Comparison of ENCODE assay signal across 9 cellular contexts in genomic region chr1:65149391-65149729, GRCh38. TPM values are rescaled to one million over a fixed set of nuclear protein-coding genes. Genes with fewer than 3 reads are reported as not detected.
A peak's percentile ranks its signal among the peaks of the same experiment; 100 is the strongest.
DNase-seq lines count a peak whose midpoint lies in the region; ATAC-seq, FAIRE-seq and TF ChIP-seq lines count a peak whose summit lies in the region.
"Had no signal": no experiment of that assay in that cellular context is flagged by ENCODE, and none has a peak within 500 bp of the region (broad histone marks: within the 10 kb centered on the region; RNA-seq: fewer than 3 reads in every experiment).

No MANE protein-coding gene starts in this region.

- peak overlapping the region; percentile 78 for H3K9ac ChIP-seq in keratinocyte (ENCODE audit: control insufficient read depth, extremely low read depth, insufficient read depth, low read length)

- intact Hi-C loops in activated CD8-positive, alpha-beta T cell treated with anti-CD3 and anti-CD28 coated beads for 36 hours (cut with micrococcal nuclease) = loop anchor here (5.0 kb wide), 2 partner anchors 63 to 72 kb away; no protein-coding TSS in a partner anchor

- H2AFZ ChIP-seq in keratinocyte (ENCODE audit: control insufficient read depth, low read length) = peak overlapping the region; percentile 80

- dilution Hi-C loops in keratinocyte (cut with MboI; ENCODE audit: extremely low pct_ligation_motif_present, low sequenced_read_pairs) = no loop called here

- peaks cover under 1% of the 10 kb centered on the region for H4K20me1 ChIP-seq in keratinocyte (ENCODE audit: control insufficient read depth, extremely low read depth, insufficient read depth, low read length)

- 9% methylated on average over 9 of the region's 9 CpGs for WGBS in thymus

- peaks cover 2 to 3% of the 10 kb centered on the region in 2 experiments for H3K36me3 ChIP-seq in keratinocyte (ENCODE audit: control insufficient read depth in 2 of 2, extremely low read depth in 1 of 2, insufficient read depth in 2 of 2, low read length in 2 of 2)
- no peaks in the 10 kb centered on the region for H3K36me3 ChIP-seq in thymus (ENCODE audit: control insufficient read depth, insufficient read depth)

- peaks cover 10% of the 10 kb centered on the region for H3K36me3 Mint-ChIP-seq in activated CD4-positive, alpha-beta T cell treated with anti-CD3 and anti-CD28 coated beads, Interleukin-2, amount 10 ng/mL, durations not matched to agents 7 days and 5 days (ENCODE audit: low read depth)
- peaks cover 35% of the 10 kb centered on the region for H3K36me3 Mint-ChIP-seq in activated CD8-positive, alpha-beta T cell treated with anti-CD3 and anti-CD28 coated beads for 36 hours (ENCODE audit: low read depth)

- H3K4me1 ChIP-seq in keratinocyte (ENCODE audit: control insufficient read depth, extremely low read depth, insufficient read depth, low read length) = peaks cover 20% of the 10 kb centered on the region
- H3K4me1 ChIP-seq in thymus (ENCODE audit: control insufficient read depth, insufficient read depth, low read length) = peaks cover 7% of the 10 kb centered on the region

- H3K27ac Mint-ChIP-seq in activated CD4-positive, alpha-beta T cell treated with anti-CD3 and anti-CD28 coated beads, Interleukin-2, amount 10 ng/mL, durations not matched to agents 7 days and 5 days = peak overlapping the region; percentile 81
- peak overlapping the region; percentile 76 for H3K27ac Mint-ChIP-seq in activated CD8-positive, alpha-beta T cell treated with anti-CD3 and anti-CD28 coated beads for 36 hours

- no peak for FAIRE-seq in keratinocyte (lab: Jason Lieb, UNC)
- no peak for FAIRE-seq in urothelium cell line (lab: Jason Lieb, UNC)
- FAIRE-seq: TTC549 had no signal

- H3K9me3 Mint-ChIP-seq in activated CD4-positive, alpha-beta T cell treated with anti-CD3 and anti-CD28 coated beads, Interleukin-2, amount 10 ng/mL, durations not matched to agents 7 days and 5 days = no peaks in the 10 kb centered on the region
- no peaks in the 10 kb centered on the region for H3K9me3 Mint-ChIP-seq in activated CD8-positive, alpha-beta T cell treated with anti-CD3 and anti-CD28 coated beads for 36 hours

- H3K9me3 ChIP-seq in keratinocyte (ENCODE audit: control insufficient read depth, low read depth, low read length) (no peaks in the 10 kb centered on the region), thymus (ENCODE audit: control insufficient read depth) (no peaks in the 10 kb centered on the region)

- POLR2A ChIA-PET in activated CD4-positive, alpha-beta T cell treated with anti-CD3 and anti-CD28 coated beads, Interleukin-2, amount 10 ng/mL, durations not matched to agents 7 days and 5 days (lab: Charles Lee) = no interaction called here
- POLR2A ChIA-PET in activated CD8-positive, alpha-beta T cell treated with anti-CD3 and anti-CD28 coated beads for 36 hours (lab: Charles Lee) = interaction anchor here (1.1 to 2.0 kb wide), 2 partner anchors 10 to 18 kb away, joined by 3 to 7 read pairs; no protein-coding TSS in a partner anchor

- TF ChIP-seq CTCF in activated CD8-positive, alpha-beta T cell treated with anti-CD3 and anti-CD28 coated beads for 36 hours (IDR thresholded peaks at IDR 0.05) = no peak
- TF ChIP-seq CTCF in keratinocyte (optimal IDR thresholded peaks at IDR 0.05 in 1 of 3, IDR thresholded peaks at IDR 0.05 in 1 of 3, conservative IDR thresholded peaks at IDR 0.05 in 1 of 3; ENCODE audit: extremely low read depth in 1 of 3, insufficient read depth in 2 of 3, low read length in 3 of 3) = no peak

- ATAC-seq in activated CD8-positive, alpha-beta T cell treated with anti-CD3 and anti-CD28 coated beads for 36 hours = no peak
- no peak for ATAC-seq in GM21447 (IDR thresholded peaks at IDR 0.05; ENCODE audit: unreplicated experiment)

- peaks cover 34% of the 10 kb centered on the region for H3K79me2 ChIP-seq in keratinocyte (ENCODE audit: control insufficient read depth, insufficient read depth, low read length)

- CTCF ChIA-PET in activated CD4-positive, alpha-beta T cell treated with anti-CD3 and anti-CD28 coated beads, Interleukin-2, amount 10 ng/mL, durations not matched to agents 7 days and 5 days (lab: Charles Lee) = interaction anchor here (1.0 to 1.3 kb wide), 2 partner anchors 16 to 28 kb away, joined by 3 to 5 read pairs; no protein-coding TSS in a partner anchor
- CTCF ChIA-PET in activated CD8-positive, alpha-beta T cell treated with anti-CD3 and anti-CD28 coated beads for 36 hours (lab: Charles Lee) = interaction anchor here (0.9 kb wide), 1 partner anchor 8 kb away, joined by 3 read pairs; no protein-coding TSS in a partner anchor

- no peaks in the 10 kb centered on the region for H3K27me3 ChIP-seq in keratinocyte (ENCODE audit: control insufficient read depth, extremely low read depth, insufficient read depth, low read length)
- H3K27me3 ChIP-seq in thymus (ENCODE audit: control insufficient read depth, insufficient read depth) = peaks cover 35% of the 10 kb centered on the region

- DNase-seq in activated CD4-positive, alpha-beta T cell treated with anti-CD3 and anti-CD28 coated beads, Interleukin-2, amount 10 ng/mL, durations not matched to agents 7 days and 5 days = no peak
- DNase-seq in activated CD4-positive, alpha-beta T cell treated with anti-CD3 and anti-CD28 coated beads, Interleukin-2, amount 50 U/mL, for 1 hour = no peak
- DNase-seq in activated CD8-positive, alpha-beta T cell treated with anti-CD3 and anti-CD28 coated beads for 36 hours = no peak
- DNase-seq in keratinocyte (ENCODE audit: low read depth, low spot score) (no peak), urothelium cell line (ENCODE audit: low spot score) (no peak)
- no peak for DNase-seq in stimulated activated CD4-positive, alpha-beta T cell treated with anti-CD3 and anti-CD28 coated beads, Interleukin-15, amount 100 ng/mL, for 24 hours

- H3K27me3 Mint-ChIP-seq in activated CD4-positive, alpha-beta T cell treated with anti-CD3 and anti-CD28 coated beads, Interleukin-2, amount 10 ng/mL, durations not matched to agents 7 days and 5 days = peaks cover 34% of the 10 kb centered on the region
- peaks cover 34% of the 10 kb centered on the region for H3K27me3 Mint-ChIP-seq in activated CD8-positive, alpha-beta T cell treated with anti-CD3 and anti-CD28 coated beads for 36 hours

- H3K4me1 Mint-ChIP-seq in activated CD4-positive, alpha-beta T cell treated with anti-CD3 and anti-CD28 coated beads, Interleukin-2, amount 10 ng/mL, durations not matched to agents 7 days and 5 days = peaks cover 32% of the 10 kb centered on the region
- H3K4me1 Mint-ChIP-seq in activated CD8-positive, alpha-beta T cell treated with anti-CD3 and anti-CD28 coated beads for 36 hours (ENCODE audit: low read depth) = peaks cover 21% of the 10 kb centered on the region

- peaks cover 6% of the 10 kb centered on the region for H3K9me1 ChIP-seq in keratinocyte (ENCODE audit: control insufficient read depth, extremely low read depth, insufficient read depth, low read length)

- H3K4me3 ChIP-seq in keratinocyte (ENCODE audit: control insufficient read depth in 2 of 3, extremely low read depth in 1 of 3, insufficient read depth in 2 of 3, low read depth in 1 of 3, low read length in 3 of 3) = peak overlapping the region; percentile 78 to 85 (median 85)
- H3K4me3 ChIP-seq in thymus (ENCODE audit: low read length) = peak overlapping the region; percentile 51

- H3K27ac ChIP-seq in keratinocyte (ENCODE audit: control insufficient read depth, insufficient read depth, low read length) (peak overlapping the region; percentile 58), thymus (ENCODE audit: low read depth) (peak overlapping the region; percentile 33)

- H3K4me3 Mint-ChIP-seq in activated CD4-positive, alpha-beta T cell treated with anti-CD3 and anti-CD28 coated beads, Interleukin-2, amount 10 ng/mL, durations not matched to agents 7 days and 5 days = peak overlapping the region; percentile 86
- peak overlapping the region; percentile 90 for H3K4me3 Mint-ChIP-seq in activated CD8-positive, alpha-beta T cell treated with anti-CD3 and anti-CD28 coated beads for 36 hours

- peak overlapping the region; percentile 96 for H3K4me2 ChIP-seq in keratinocyte (ENCODE audit: control insufficient read depth, extremely low read depth, insufficient read depth, low read depth, low read length)

RNA-seq across cellular contexts. Expression of gene AK4, which starts 1.4 kb away (rescaled TPM):
- total RNA-seq in activated CD4-positive, alpha-beta T cell treated with anti-CD3 and anti-CD28 coated beads, Interleukin-2, amount 10 ng/mL, durations not matched to agents 7 days and 5 days = 10 to 100 TPM; 37.3 to 42.6 TPM
- total RNA-seq in activated CD8-positive, alpha-beta T cell treated with anti-CD3 and anti-CD28 coated beads for 36 hours = 100 to 1,000 TPM; 151 to 156 TPM
- polyA plus RNA-seq in keratinocyte = 70.8 to 90.0 TPM (median 77.8 TPM) in 3 replicates
- polyA plus RNA-seq in keratinocyte (2011; ENCODE audit: low read depth) = 21.7 TPM
- polyA plus RNA-seq in keratinocyte (2011; cell fraction: cytosol; rRNA removed) = 66.6 and 130 TPM in 2 replicates
- 43.4 and 55.0 TPM in 2 replicates for polyA plus RNA-seq in keratinocyte (2011; cell fraction: nucleus; rRNA removed)
- 28.9 and 40.6 TPM in 2 replicates for polyA plus RNA-seq in keratinocyte (2012; ENCODE audit: low replicate concordance)
- 50.2 to 116 TPM (median 97.8 TPM) in 3 replicates for polyA minus RNA-seq in keratinocyte
- polyA minus RNA-seq in keratinocyte (2011; cell fraction: cytosol; rRNA and poly(A)+ RNA removed) = 42.0 TPM
- polyA minus RNA-seq in keratinocyte (2011; cell fraction: nucleus; rRNA and poly(A)+ RNA removed) = 30.5 and 69.2 TPM in 2 replicates
- polyA plus RNA-seq in thymus = 11.5 TPM
